8 cellular contexts compared by ENCODE assay signal in the genomic region with DNA sequence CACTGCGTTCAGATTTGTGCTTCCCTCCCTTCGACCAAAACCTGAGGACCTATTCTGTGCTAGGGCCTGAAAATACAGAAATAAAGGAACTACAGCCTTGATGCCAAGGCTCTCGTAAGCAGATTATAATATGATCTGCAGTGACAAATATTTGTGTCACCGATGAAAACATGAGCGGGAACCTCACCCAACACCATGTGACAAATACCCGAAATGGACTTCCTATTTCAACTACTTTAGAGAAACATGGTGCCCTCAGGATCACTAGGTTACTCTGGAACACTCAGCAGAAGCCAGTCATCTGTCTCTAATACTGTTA. TPM values are rescaled to one million over a fixed set of nuclear protein-coding genes. Genes with fewer than 3 reads are reported as not detected.
DNase-seq lines count a peak whose midpoint lies in the region; ATAC-seq, FAIRE-seq and TF ChIP-seq lines count a peak whose summit lies in the region.

No MANE protein-coding gene starts in this region.

- 26 to 32% methylated on average over 6 of the region's 6 CpGs for WGBS in body of pancreas, 2 donors
- WGBS in right lobe of liver (ENCODE audit: insufficient coverage, low coverage, low lambda C conversion rate, missing lambda C conversion rate) = 28% methylated on average over 6 of the region's 6 CpGs
- WGBS in upper lobe of left lung, 2 donors = 36 to 41% methylated on average over 5 to 6 of the region's 6 CpGs

- H3K27me3 ChIP-seq in CD4-positive, CD25-positive, alpha-beta regulatory T cell (ENCODE audit: control insufficient read depth, insufficient read depth, low read length) = peaks cover 8% of the 10 kb centered on the region
- no peaks in the 10 kb centered on the region for H3K27me3 ChIP-seq in HUES48 (ENCODE audit: control insufficient read depth, insufficient read depth, low read length)
- H3K27me3 ChIP-seq in body of pancreas = no peaks in the 10 kb centered on the region
- H3K27me3 ChIP-seq in right lobe of liver = no peaks in the 10 kb centered on the region
- H3K27me3 ChIP-seq in upper lobe of left lung = no peaks in the 10 kb centered on the region

- intact Hi-C loops in body of pancreas (cut with DNase I) = no loop called here
- intact Hi-C loops in right lobe of liver (cut with DNase I) = no loop called here

- DNase-seq in CD4-positive, CD25-positive, alpha-beta regulatory T cell = no peak
- DNase-seq in body of pancreas (peak in 2 of 4 donors; percentile 8 to 22), right lobe of liver (no peak), upper lobe of left lung (no peak), GM12892 (ENCODE audit: insufficient read length) (no peak), D721Med (ENCODE audit: insufficient read length, low spot score) (no peak), SKM-1 treated with dmso at 0.1 percent for 144 hours (lab: John Stamatoyannopoulos, UW; ENCODE audit: unreplicated experiment) (no peak)

- peak overlapping the region; percentile 25 for H3K27ac ChIP-seq in CD4-positive, CD25-positive, alpha-beta regulatory T cell (ENCODE audit: insufficient read depth, low read length, poor library complexity, severe bottlenecking)
- no peak overlapping the region for H3K27ac ChIP-seq in HUES48 (ENCODE audit: low read depth, low read length)
- H3K27ac ChIP-seq in body of pancreas = peak overlapping the region; percentile 71 to 96 (median 88)
- H3K27ac ChIP-seq in right lobe of liver = peak overlapping the region; percentile 45 to 92 (median 87)
- H3K27ac ChIP-seq in upper lobe of left lung = peak overlapping the region; percentile 88 to 99 (median 94)

- H3K36me3 ChIP-seq in CD4-positive, CD25-positive, alpha-beta regulatory T cell (ENCODE audit: control insufficient read depth, insufficient read depth, low read length) = peaks cover 11% of the 10 kb centered on the region
- H3K36me3 ChIP-seq in HUES48 (ENCODE audit: control insufficient read depth, insufficient read depth, low read length) (peaks cover 21% of the 10 kb centered on the region), body of pancreas (replicated peaks in 1 of 2; ENCODE audit: insufficient read depth in 1 of 2, low read depth in 2 of 2) (no peaks in the 10 kb centered on the region), right lobe of liver (peaks cover 0 to 4% (median 0%) of the 10 kb centered on the region in 4 donors), upper lobe of left lung (peaks cover 0 to 9% (median 0%) of the 10 kb centered on the region in 4 donors)

- peak; percentile 22 to 36 for ATAC-seq in CD4-positive, CD25-positive, alpha-beta regulatory T cell (ENCODE audit: low read depth in 2 of 2)
- ATAC-seq in body of pancreas = peak; percentile 12
- ATAC-seq in right lobe of liver = peak in 3 of 4 donors; percentile 26 to 49 (median 32)
- ATAC-seq in upper lobe of left lung (ENCODE audit: low FRiP score in 2 of 2) = peak; percentile 45 to 56

- peaks cover 12% of the 10 kb centered on the region for H3K27me3 Mint-ChIP-seq in CD4-positive, CD25-positive, alpha-beta regulatory T cell

- FAIRE-seq in GM12892 (lab: Jason Lieb, UNC) (no peak), D721Med (lab: Jason Lieb, UNC) (no peak)

- peaks cover 18% of the 10 kb centered on the region for H3K4me1 ChIP-seq in CD4-positive, CD25-positive, alpha-beta regulatory T cell (ENCODE audit: control insufficient read depth, insufficient read depth, low read length, poor library complexity, severe bottlenecking)
- peaks cover 3% of the 10 kb centered on the region for H3K4me1 ChIP-seq in HUES48 (ENCODE audit: control insufficient read depth, insufficient read depth, low read length)
- H3K4me1 ChIP-seq in body of pancreas = peaks cover 17% of the 10 kb centered on the region
- peaks cover 0 to 12% (median 2%) of the 10 kb centered on the region in 4 donors for H3K4me1 ChIP-seq in right lobe of liver
- H3K4me1 ChIP-seq in upper lobe of left lung = peaks cover 16 to 42% (median 24%) of the 10 kb centered on the region in 4 donors

- H3K27ac Mint-ChIP-seq in CD4-positive, CD25-positive, alpha-beta regulatory T cell = peak overlapping the region; percentile 56 to 89 (median 87)

- peak overlapping the region; percentile 79 for H3K4me3 ChIP-seq in CD4-positive, CD25-positive, alpha-beta regulatory T cell (ENCODE audit: low read depth, low read length)
- peak overlapping the region; percentile 94 for H3K4me3 ChIP-seq in HUES48 (ENCODE audit: low read depth, low read length)
- H3K4me3 ChIP-seq in body of pancreas = peak overlapping the region; percentile 86 to 90
- peak overlapping the region; percentile 86 to 96 (median 90) for H3K4me3 ChIP-seq in right lobe of liver
- H3K4me3 ChIP-seq in upper lobe of left lung = peak overlapping the region; percentile 56 to 91 (median 76)

- TF ChIP-seq EP300 in upper lobe of left lung (IDR thresholded peaks at IDR 0.05) = no peak

- H3K4me3 Mint-ChIP-seq in CD4-positive, CD25-positive, alpha-beta regulatory T cell = peak overlapping the region; percentile 89 to 94 (median 91)

- H3K9ac ChIP-seq in HUES48 (ENCODE audit: low read depth, low read length) = peak overlapping the region; percentile 5; the same call in 1 of the 2 replicates

- TF ChIP-seq CTCF in body of pancreas (IDR thresholded peaks at IDR 0.05) = no peak
- no peak for TF ChIP-seq CTCF in right lobe of liver (IDR thresholded peaks at IDR 0.05)
- no peak for TF ChIP-seq CTCF in upper lobe of left lung (IDR thresholded peaks at IDR 0.05)
- TF ChIP-seq CTCF in D721Med (IDR thresholded peaks at IDR 0.05; ENCODE audit: insufficient read depth, missing control alignments) = no peak

- H3K9me3 ChIP-seq in CD4-positive, CD25-positive, alpha-beta regulatory T cell (ENCODE audit: control insufficient read depth in 2 of 2, low read length in 2 of 2) = no peaks in the 10 kb centered on the region
- H3K9me3 ChIP-seq in HUES48 (ENCODE audit: control insufficient read depth, insufficient read depth, low read length) (no peaks in the 10 kb centered on the region), body of pancreas (no peaks in the 10 kb centered on the region), right lobe of liver (no peaks in the 10 kb centered on the region), upper lobe of left lung (no peaks in the 10 kb centered on the region)

- peaks cover 20 to 42% (median 33%) of the 10 kb centered on the region in 4 donors for H3K4me1 Mint-ChIP-seq in CD4-positive, CD25-positive, alpha-beta regulatory T cell

- peaks cover 20% of the 10 kb centered on the region for H3K36me3 Mint-ChIP-seq in CD4-positive, CD25-positive, alpha-beta regulatory T cell

- H3K9me3 Mint-ChIP-seq in CD4-positive, CD25-positive, alpha-beta regulatory T cell = no peaks in the 10 kb centered on the region

- TF ChIP-seq POLR2A in body of pancreas (IDR thresholded peaks at IDR 0.05) = no peak
- no peak for TF ChIP-seq POLR2A in right lobe of liver (IDR thresholded peaks at IDR 0.05)
- no peak for TF ChIP-seq POLR2A in upper lobe of left lung (IDR thresholded peaks at IDR 0.05)
- TF ChIP-seq POLR2A in GM12892 (IDR thresholded peaks at IDR 0.05; ENCODE audit: low read depth, low read length) = no peak

RNA-seq across cellular contexts. Expression of a gene that starts 0.5 kb away (rescaled TPM):
- 66.1 TPM for total RNA-seq in CD4-positive, CD25-positive, alpha-beta regulatory T cell
- polyA plus RNA-seq in CD4-positive, CD25-positive, alpha-beta regulatory T cell = 10 to 100 TPM; 44.8 to 56.8 (median 48.9) TPM
- total RNA-seq in body of pancreas (10 to 100 TPM; 28.0 to 43.3 TPM), right lobe of liver (10 to 100 TPM; 28.2 to 39.9 (median 31.7) TPM), upper lobe of left lung (100 to 1,000 TPM in 3 of 6 donors, 10 to 100 TPM in 3; 41.9 to 134 (median 114) TPM)
- 8.5 TPM for polyA plus RNA-seq in GM12892 (2012; ENCODE audit: missing spikeins)

RNA-seq across cellular contexts. Expression of a gene that starts 13.5 kb away (rescaled TPM):
- total RNA-seq in CD4-positive, CD25-positive, alpha-beta regulatory T cell = 14.1 TPM
- 1 to 10 TPM; 3.7 to 5.2 (median 3.9) TPM for polyA plus RNA-seq in CD4-positive, CD25-positive, alpha-beta regulatory T cell
- total RNA-seq in body of pancreas = 10 to 100 TPM; 10.4 to 11.9 TPM
- total RNA-seq in right lobe of liver = 10 to 100 TPM in 3 of 6 experiments, 1 to 10 TPM in 3; 8.7 to 26.2 (median 13.5) TPM
- 10 to 100 TPM; 20.1 to 43.0 (median 26.9) TPM for total RNA-seq in upper lobe of left lung
- 0.93 TPM for polyA plus RNA-seq in GM12892 (2012; ENCODE audit: missing spikeins)
